ENCODE assay signal across 11 cellular contexts in genomic region chr9:128055222-128056040, GRCh38. TPM values are rescaled to one million over a fixed set of nuclear protein-coding genes. Genes with fewer than 3 reads are reported as not detected.
A peak's percentile ranks its signal among the peaks of the same experiment; 100 is the strongest.
DNase-seq lines count a peak whose midpoint lies in the region; ATAC-seq and TF ChIP-seq lines count a peak whose summit lies in the region.
"Had no signal": no experiment of that assay in that cellular context is flagged by ENCODE, and none has a peak within 500 bp of the region (broad histone marks: within the 10 kb centered on the region; RNA-seq: fewer than 3 reads in every experiment).

No MANE protein-coding gene starts in this region.

- no peak overlapping the region for H3K4me3 ChIP-seq in heart right ventricle
- H3K4me3 ChIP-seq in trophoblast cell (ENCODE audit: low read depth, low read length), result no peak overlapping the region

- H2BK5ac ChIP-seq in trophoblast cell (ENCODE audit: low read depth, low read length, poor library complexity), result no peak overlapping the region

- intact Hi-C loops in heart right ventricle (cut with DNase I), result no loop called here

- H3K27ac ChIP-seq in VCaP (peak overlapping the region; percentile 49; the same call in 1 of the 2 replicates), heart right ventricle (peak overlapping the region in 6 of 10 donors; percentile 30 to 78 (median 44)), trophoblast cell (ENCODE audit: low read depth, low read length) (no peak overlapping the region)

- DNase-seq in AG20443 (ENCODE audit: low spot score) (peak; percentile 22), heart right ventricle (no peak), trophoblast cell (no peak), Kasumi-1 (lab: John Stamatoyannopoulos, UW) (no peak), activated T-cell treated with anti-CD3 and anti-CD28 coated beads for 4 hours (no peak)
- DNase-seq: CD4-positive, CD25-positive, alpha-beta regulatory T cell; islet precursor cell; NCI-H226 had no signal

- 58 to 65% methylated on average over 11 of the region's 11 CpGs for WGBS in heart right ventricle, 2 donors
- WGBS in trophoblast cell (ENCODE audit: extremely low coverage, insufficient coverage, insufficient read length), result no CpG with 5 or more reads among the region's 11 CpGs

- H4K91ac ChIP-seq in trophoblast cell (ENCODE audit: low read depth, low read length), result no peak overlapping the region

- H3K4me1 ChIP-seq in heart right ventricle (peaks cover 2 to 40% (median 14%) of the 10 kb centered on the region in 9 donors), trophoblast cell (ENCODE audit: control insufficient read depth in 1 of 2, insufficient read depth in 2 of 2, low read length in 2 of 2) (peaks cover 10 to 13% of the 10 kb centered on the region in 2 experiments)

- H2BK120ac ChIP-seq in trophoblast cell (ENCODE audit: insufficient read depth, low read length, poor library complexity), result no peak overlapping the region

- no peak overlapping the region for H4K12ac ChIP-seq in trophoblast cell (ENCODE audit: low read depth, low read length)

- H3K27me3 ChIP-seq in heart right ventricle (no peaks in the 10 kb centered on the region), trophoblast cell (ENCODE audit: insufficient read depth, low read length) (no peaks in the 10 kb centered on the region)

- no peak overlapping the region for H2BK12ac ChIP-seq in trophoblast cell (ENCODE audit: low read length)

- TF ChIP-seq CTCF in VCaP (conservative IDR thresholded peaks at IDR 0.05) (no peak), heart right ventricle (IDR thresholded peaks at IDR 0.05) (no peak)

- H3K9ac ChIP-seq in trophoblast cell (ENCODE audit: low read length), result no peak overlapping the region

- H3K36me3 ChIP-seq in heart right ventricle (no peaks in the 10 kb centered on the region), trophoblast cell (ENCODE audit: control insufficient read depth in 1 of 2, insufficient read depth in 2 of 2, low read length in 2 of 2) (no peaks in the 10 kb centered on the region)

- no peak overlapping the region for H3K18ac ChIP-seq in trophoblast cell (ENCODE audit: low read length)

- peak overlapping the region; percentile 4 for H3K14ac ChIP-seq in trophoblast cell (ENCODE audit: low read length)

- no peaks in the 10 kb centered on the region for H3K79me2 ChIP-seq in trophoblast cell (ENCODE audit: control insufficient read depth, insufficient read depth, low read length, poor library complexity)

- no peak overlapping the region for H3K23ac ChIP-seq in trophoblast cell (ENCODE audit: low read length)

- no peak overlapping the region for H2AFZ ChIP-seq in trophoblast cell (ENCODE audit: insufficient read depth, low read length, poor library complexity)

- H3K79me1 ChIP-seq in trophoblast cell (ENCODE audit: low read length), result peaks cover 14% of the 10 kb centered on the region

- peak in 7 of 8 donors; percentile 32 to 79 (median 54) for ATAC-seq in heart right ventricle
- no peak for ATAC-seq in GM19351 (IDR thresholded peaks at IDR 0.05; ENCODE audit: unreplicated experiment)
- no peak for ATAC-seq in HG02759 (IDR thresholded peaks at IDR 0.05; ENCODE audit: unreplicated experiment)

- H3K4ac ChIP-seq in trophoblast cell (ENCODE audit: low read depth, low read length), result no peak overlapping the region

- H4K8ac ChIP-seq in trophoblast cell (ENCODE audit: low read depth, low read length), result no peak overlapping the region

- no peak overlapping the region for H2AK5ac ChIP-seq in trophoblast cell (ENCODE audit: low read length)

- H3K9me3 ChIP-seq in heart right ventricle (no peaks in the 10 kb centered on the region), trophoblast cell (ENCODE audit: insufficient read depth, low read depth, low read length) (no peaks in the 10 kb centered on the region)

- no peak overlapping the region for H3K4me2 ChIP-seq in trophoblast cell (ENCODE audit: low read length)

RNA-seq across cellular contexts. Expression of gene NAIF1, which starts 11.7 kb away (rescaled TPM):
- total RNA-seq in heart right ventricle, result 1 to 10 TPM; 3.2 to 7.0 (median 5.5) TPM
- 1 to 10 TPM; 4.4 to 7.2 TPM for polyA plus RNA-seq in heart right ventricle
- polyA plus RNA-seq in trophoblast cell (2013), result 6.6 and 7.1 TPM in 2 replicates

RNA-seq across cellular contexts. Expression of gene SLC25A25, which starts 12.6 kb away (rescaled TPM):
- 10 to 100 TPM in 3 of 10 donors, 1 to 10 TPM in 7; 3.6 to 20.7 (median 7.5) TPM for total RNA-seq in heart right ventricle
- 1 to 10 TPM; 2.3 to 4.8 TPM for polyA plus RNA-seq in heart right ventricle
- 10.2 and 11.5 TPM in 2 replicates for polyA plus RNA-seq in trophoblast cell (2013)

Comparison
In these comparisons a context has a peak if more than half of its experiments do, and no peak if none do; other contexts are left out.
1. ATAC-seq: peak in heart right ventricle (7 of 8); none in GM19351 (single experiment) and HG02759 (single experiment).